ENCODE assay signal across 8 cellular contexts in genomic region chr3:5017953-5018531, GRCh38. TPM values are rescaled to one million over a fixed set of nuclear protein-coding genes. Genes with fewer than 3 reads are reported as not detected.
DNase-seq lines count a peak whose midpoint lies in the region; ATAC-seq and TF ChIP-seq lines count a peak whose summit lies in the region.

No MANE protein-coding gene starts in this region.

- peak overlapping the region; percentile 46 for H3K27ac ChIP-seq in WERI-Rb-1

- H3K4me3 Mint-ChIP-seq in stimulated activated effector memory CD8-positive, alpha-beta T cell treated with anti-CD3 and anti-CD28 coated beads, Interleukin-12 subunit alpha, Interleukin-12 subunit beta, amount 100 ng/mL, for 72 hours, result no peak overlapping the region
- no peak overlapping the region for H3K4me3 Mint-ChIP-seq in WTC11

- no peak overlapping the region for H3K4me3 ChIP-seq in WERI-Rb-1 (ENCODE audit: low read depth, low read length)

- DNase-seq in HT1080 (ENCODE audit: low read depth) (peak; percentile 30), WERI-Rb-1 (peak; percentile 82), left ventricle myocardium superior (peak; percentile 69), AML-193 (lab: John Stamatoyannopoulos, UW) (no peak), WTC11 (ENCODE audit: low spot score) (no peak)
- DNase-seq in stimulated activated effector memory CD8-positive, alpha-beta T cell treated with anti-CD3 and anti-CD28 coated beads, Interleukin-12 subunit alpha, Interleukin-12 subunit beta, amount 100 ng/mL, for 72 hours (ENCODE audit: low spot score in 2 of 2), result no peak

- ATAC-seq in left ventricle myocardium superior, result peak; percentile 78
- no peak for ATAC-seq in stimulated activated effector memory CD8-positive, alpha-beta T cell treated with anti-CD3 and anti-CD28 coated beads, Interleukin-12 subunit alpha, Interleukin-12 subunit beta, amount 100 ng/mL, for 72 hours
- no peak for ATAC-seq in HG03565 (IDR thresholded peaks at IDR 0.05; ENCODE audit: unreplicated experiment)
- ATAC-seq in GM18909 (IDR thresholded peaks at IDR 0.05; ENCODE audit: poor library complexity, unreplicated experiment), result no peak
- ATAC-seq in WTC11, result no peak; the same call in 1 of the 2 replicates

- H3K27me3 Mint-ChIP-seq in WTC11 (ENCODE audit: low read depth), result no peaks in the 10 kb centered on the region; the same call in 1 of the 2 replicates

- POLR2A ChIA-PET in WTC11 (lab: Charles Lee), result no interaction called here

- no peaks in the 10 kb centered on the region for H3K9me3 Mint-ChIP-seq in stimulated activated effector memory CD8-positive, alpha-beta T cell treated with anti-CD3 and anti-CD28 coated beads, Interleukin-12 subunit alpha, Interleukin-12 subunit beta, amount 100 ng/mL, for 72 hours
- H3K9me3 Mint-ChIP-seq in WTC11, result no peaks in the 10 kb centered on the region

- no peaks in the 10 kb centered on the region for H3K9me3 ChIP-seq in WERI-Rb-1 (ENCODE audit: severe bottlenecking)

- CTCF ChIA-PET in WTC11 (lab: Charles Lee), result interaction anchor here (0.7 to 1.7 kb wide), 5 partner anchors 9 to 307 kb away, joined by 3 to 7 read pairs (median 3); no protein-coding TSS in a partner anchor

- peaks cover 94% of the 10 kb centered on the region for H3K4me1 Mint-ChIP-seq in stimulated activated effector memory CD8-positive, alpha-beta T cell treated with anti-CD3 and anti-CD28 coated beads, Interleukin-12 subunit alpha, Interleukin-12 subunit beta, amount 100 ng/mL, for 72 hours
- H3K4me1 Mint-ChIP-seq in WTC11, result peaks cover 15% of the 10 kb centered on the region

- H3K27me3 ChIP-seq in WERI-Rb-1 (ENCODE audit: insufficient read depth, low read depth, severe bottlenecking), result no peaks in the 10 kb centered on the region

- intact Hi-C loops in left ventricle myocardium superior (cut with micrococcal nuclease), result loop anchor here (5.0 kb wide), 1 partner anchor 36 kb away; no protein-coding TSS in a partner anchor

- TF ChIP-seq CTCF in WERI-Rb-1 (IDR thresholded peaks at IDR 0.05; ENCODE audit: low read depth, low read length), result no peak
- TF ChIP-seq CTCF in WTC11 (IDR thresholded peaks at IDR 0.05), result no peak

- peaks cover 13% of the 10 kb centered on the region for H3K36me3 Mint-ChIP-seq in stimulated activated effector memory CD8-positive, alpha-beta T cell treated with anti-CD3 and anti-CD28 coated beads, Interleukin-12 subunit alpha, Interleukin-12 subunit beta, amount 100 ng/mL, for 72 hours
- H3K36me3 Mint-ChIP-seq in WTC11, result no peaks in the 10 kb centered on the region

- no peaks in the 10 kb centered on the region for H3K36me3 ChIP-seq in WERI-Rb-1

- peak overlapping the region; percentile 43 for H3K27ac Mint-ChIP-seq in stimulated activated effector memory CD8-positive, alpha-beta T cell treated with anti-CD3 and anti-CD28 coated beads, Interleukin-12 subunit alpha, Interleukin-12 subunit beta, amount 100 ng/mL, for 72 hours
- no peak overlapping the region for H3K27ac Mint-ChIP-seq in WTC11

TF ChIP-seq in WTC11, 78 proteins besides CTCF, POLR2A, EP300 and RAD21:
- TF ChIP-seq ZNF423 (CRISPR knock-in tag; IDR thresholded peaks at IDR 0.05) (no peak), CDX4 (CRISPR knock-in tag; IDR thresholded peaks at IDR 0.05; ENCODE audit: borderline replicate concordance) (no peak), EMX1 (CRISPR knock-in tag; IDR thresholded peaks at IDR 0.05) (no peak), ATF1 (CRISPR knock-in tag; IDR thresholded peaks at IDR 0.05) (no peak), CREB1 (CRISPR knock-in tag; IDR thresholded peaks at IDR 0.05) (no peak), OVOL2 (CRISPR knock-in tag; IDR thresholded peaks at IDR 0.05; ENCODE audit: borderline replicate concordance) (no peak), CREM (CRISPR knock-in tag; IDR thresholded peaks at IDR 0.05) (no peak), JUN (CRISPR knock-in tag; IDR thresholded peaks at IDR 0.05) (no peak), ELF4 (CRISPR knock-in tag; IDR thresholded peaks at IDR 0.05; ENCODE audit: low read depth) (no peak), NFE2L1 (CRISPR knock-in tag; IDR thresholded peaks at IDR 0.05) (no peak), ZNF232 (CRISPR knock-in tag; IDR thresholded peaks at IDR 0.05) (no peak), KAT7 (CRISPR knock-in tag; IDR thresholded peaks at IDR 0.05; ENCODE audit: borderline replicate concordance) (no peak), ARID4B (CRISPR knock-in tag; IDR thresholded peaks at IDR 0.05; ENCODE audit: borderline replicate concordance) (no peak)
- TF ChIP-seq, protein P1, sequence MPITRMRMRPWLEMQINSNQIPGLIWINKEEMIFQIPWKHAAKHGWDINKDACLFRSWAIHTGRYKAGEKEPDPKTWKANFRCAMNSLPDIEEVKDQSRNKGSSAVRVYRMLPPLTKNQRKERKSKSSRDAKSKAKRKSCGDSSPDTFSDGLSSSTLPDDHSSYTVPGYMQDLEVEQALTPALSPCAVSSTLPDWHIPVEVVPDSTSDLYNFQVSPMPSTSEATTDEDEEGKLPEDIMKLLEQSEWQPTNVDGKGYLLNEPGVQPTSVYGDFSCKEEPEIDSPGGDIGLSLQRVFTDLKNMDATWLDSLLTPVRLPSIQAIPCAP (CRISPR knock-in tag; IDR thresholded peaks at IDR 0.05), result no peak

RNA-seq across cellular contexts. Expression of gene BHLHE40, which starts 38.8 kb away (rescaled TPM):
- total RNA-seq in HT1080 (2014; rRNA removed; shearing (Covaris generic)), result 14.1 and 19.2 TPM in 2 replicates
- 42.3 and 51.3 TPM in 2 replicates for polyA plus RNA-seq in HT1080 (2015; cell fraction: cytosol; rRNA removed)
- polyA plus RNA-seq in HT1080 (2015; cell fraction: nucleus; rRNA removed), result 85.2 and 104 TPM in 2 replicates
- total RNA-seq in left ventricle myocardium superior (26.8 TPM), WTC11 (2021) (5.7 to 9.1 TPM (median 7.5 TPM) in 3 replicates)

Comparison
In these comparisons a context has a peak if more than half of its experiments do, and no peak if none do; other contexts are left out.
1. DNase-seq: peak in HT1080 (single experiment), WERI-Rb-1 (single experiment) and left ventricle myocardium superior (single experiment); none in stimulated activated effector memory CD8-positive, alpha-beta T cell treated with anti-CD3 and anti-CD28 coated beads, Interleukin-12 subunit alpha, Interleukin-12 subunit beta, amount 100 ng/mL, for 72 hours (0 of 2), AML-193 (0 of 2) and WTC11 (single experiment).